Comparison of ENCODE assay signal across 1 cellular context in genomic region chr18:53115876-53116585, GRCh38.
TF ChIP-seq lines count a peak whose summit lies in the region.

No MANE protein-coding gene starts in this region.

TF ChIP-seq in GM23338, 12 proteins besides CTCF, POLR2A, EP300 and RAD21 (continued from another document):
- TF ChIP-seq ZNF331 (CRISPR knock-in tag; IDR thresholded peaks at IDR 0.05; ENCODE audit: low read depth) (no peak), POLR2AphosphoS5 (IDR thresholded peaks at IDR 0.05; ENCODE audit: low read depth) (no peak), STAT1 (IDR thresholded peaks at IDR 0.05; ENCODE audit: unreplicated experiment) (no peak), ZNF114 (CRISPR knock-in tag; IDR thresholded peaks at IDR 0.05) (no peak), CREB1 (CRISPR knock-in tag; IDR thresholded peaks at IDR 0.05; ENCODE audit: low read depth) (no peak), EZH2 (IDR thresholded peaks at IDR 0.05; ENCODE audit: low read depth, unreplicated experiment) (no peak), EZH2phosphoT487 (IDR thresholded peaks at IDR 0.05; ENCODE audit: unreplicated experiment) (no peak)
- TF ChIP-seq, protein P1, sequence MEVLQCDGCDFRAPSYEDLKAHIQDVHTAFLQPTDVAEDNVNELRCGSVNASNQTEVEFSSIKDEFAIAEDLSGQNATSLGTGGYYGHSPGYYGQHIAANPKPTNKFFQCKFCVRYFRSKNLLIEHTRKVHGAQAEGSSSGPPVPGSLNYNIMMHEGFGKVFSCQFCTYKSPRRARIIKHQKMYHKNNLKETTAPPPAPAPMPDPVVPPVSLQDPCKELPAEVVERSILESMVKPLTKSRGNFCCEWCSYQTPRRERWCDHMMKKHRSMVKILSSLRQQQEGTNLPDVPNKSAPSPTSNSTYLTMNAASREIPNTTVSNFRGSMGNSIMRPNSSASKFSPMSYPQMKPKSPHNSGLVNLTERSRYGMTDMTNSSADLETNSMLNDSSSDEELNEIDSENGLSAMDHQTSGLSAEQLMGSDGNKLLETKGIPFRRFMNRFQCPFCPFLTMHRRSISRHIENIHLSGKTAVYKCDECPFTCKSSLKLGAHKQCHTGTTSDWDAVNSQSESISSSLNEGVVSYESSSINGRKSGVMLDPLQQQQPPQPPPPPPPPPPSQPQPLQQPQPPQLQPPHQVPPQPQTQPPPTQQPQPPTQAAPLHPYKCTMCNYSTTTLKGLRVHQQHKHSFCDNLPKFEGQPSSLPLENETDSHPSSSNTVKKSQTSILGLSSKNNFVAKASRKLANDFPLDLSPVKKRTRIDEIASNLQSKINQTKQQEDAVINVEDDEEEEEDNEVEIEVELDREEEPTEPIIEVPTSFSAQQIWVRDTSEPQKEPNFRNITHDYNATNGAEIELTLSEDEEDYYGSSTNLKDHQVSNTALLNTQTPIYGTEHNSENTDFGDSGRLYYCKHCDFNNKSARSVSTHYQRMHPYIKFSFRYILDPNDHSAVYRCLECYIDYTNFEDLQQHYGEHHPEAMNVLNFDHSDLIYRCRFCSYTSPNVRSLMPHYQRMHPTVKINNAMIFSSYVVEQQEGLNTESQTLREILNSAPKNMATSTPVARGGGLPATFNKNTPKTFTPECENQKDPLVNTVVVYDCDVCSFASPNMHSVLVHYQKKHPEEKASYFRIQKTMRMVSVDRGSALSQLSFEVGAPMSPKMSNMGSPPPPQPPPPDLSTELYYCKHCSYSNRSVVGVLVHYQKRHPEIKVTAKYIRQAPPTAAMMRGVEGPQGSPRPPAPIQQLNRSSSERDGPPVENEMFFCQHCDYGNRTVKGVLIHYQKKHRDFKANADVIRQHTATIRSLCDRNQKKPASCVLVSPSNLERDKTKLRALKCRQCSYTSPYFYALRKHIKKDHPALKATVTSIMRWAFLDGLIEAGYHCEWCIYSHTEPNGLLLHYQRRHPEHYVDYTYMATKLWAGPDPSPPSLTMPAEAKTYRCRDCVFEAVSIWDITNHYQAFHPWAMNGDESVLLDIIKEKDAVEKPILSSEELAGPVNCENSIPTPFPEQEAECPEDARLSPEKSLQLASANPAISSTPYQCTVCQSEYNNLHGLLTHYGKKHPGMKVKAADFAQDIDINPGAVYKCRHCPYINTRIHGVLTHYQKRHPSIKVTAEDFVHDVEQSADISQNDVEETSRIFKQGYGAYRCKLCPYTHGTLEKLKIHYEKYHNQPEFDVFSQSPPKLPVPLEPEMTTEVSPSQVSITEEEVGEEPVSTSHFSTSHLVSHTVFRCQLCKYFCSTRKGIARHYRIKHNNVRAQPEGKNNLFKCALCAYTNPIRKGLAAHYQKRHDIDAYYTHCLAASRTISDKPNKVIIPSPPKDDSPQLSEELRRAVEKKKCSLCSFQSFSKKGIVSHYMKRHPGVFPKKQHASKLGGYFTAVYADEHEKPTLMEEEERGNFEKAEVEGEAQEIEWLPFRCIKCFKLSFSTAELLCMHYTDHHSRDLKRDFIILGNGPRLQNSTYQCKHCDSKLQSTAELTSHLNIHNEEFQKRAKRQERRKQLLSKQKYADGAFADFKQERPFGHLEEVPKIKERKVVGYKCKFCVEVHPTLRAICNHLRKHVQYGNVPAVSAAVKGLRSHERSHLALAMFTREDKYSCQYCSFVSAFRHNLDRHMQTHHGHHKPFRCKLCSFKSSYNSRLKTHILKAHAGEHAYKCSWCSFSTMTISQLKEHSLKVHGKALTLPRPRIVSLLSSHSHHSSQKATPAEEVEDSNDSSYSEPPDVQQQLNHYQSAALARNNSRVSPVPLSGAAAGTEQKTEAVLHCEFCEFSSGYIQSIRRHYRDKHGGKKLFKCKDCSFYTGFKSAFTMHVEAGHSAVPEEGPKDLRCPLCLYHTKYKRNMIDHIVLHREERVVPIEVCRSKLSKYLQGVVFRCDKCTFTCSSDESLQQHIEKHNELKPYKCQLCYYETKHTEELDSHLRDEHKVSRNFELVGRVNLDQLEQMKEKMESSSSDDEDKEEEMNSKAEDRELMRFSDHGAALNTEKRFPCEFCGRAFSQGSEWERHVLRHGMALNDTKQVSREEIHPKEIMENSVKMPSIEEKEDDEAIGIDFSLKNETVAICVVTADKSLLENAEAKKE (CRISPR knock-in tag; IDR thresholded peaks at IDR 0.05), result no peak
- TF ChIP-seq, protein P2, sequence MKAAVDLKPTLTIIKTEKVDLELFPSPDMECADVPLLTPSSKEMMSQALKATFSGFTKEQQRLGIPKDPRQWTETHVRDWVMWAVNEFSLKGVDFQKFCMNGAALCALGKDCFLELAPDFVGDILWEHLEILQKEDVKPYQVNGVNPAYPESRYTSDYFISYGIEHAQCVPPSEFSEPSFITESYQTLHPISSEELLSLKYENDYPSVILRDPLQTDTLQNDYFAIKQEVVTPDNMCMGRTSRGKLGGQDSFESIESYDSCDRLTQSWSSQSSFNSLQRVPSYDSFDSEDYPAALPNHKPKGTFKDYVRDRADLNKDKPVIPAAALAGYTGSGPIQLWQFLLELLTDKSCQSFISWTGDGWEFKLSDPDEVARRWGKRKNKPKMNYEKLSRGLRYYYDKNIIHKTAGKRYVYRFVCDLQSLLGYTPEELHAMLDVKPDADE (IDR thresholded peaks at IDR 0.05), result no peak
- TF ChIP-seq, protein P3, sequence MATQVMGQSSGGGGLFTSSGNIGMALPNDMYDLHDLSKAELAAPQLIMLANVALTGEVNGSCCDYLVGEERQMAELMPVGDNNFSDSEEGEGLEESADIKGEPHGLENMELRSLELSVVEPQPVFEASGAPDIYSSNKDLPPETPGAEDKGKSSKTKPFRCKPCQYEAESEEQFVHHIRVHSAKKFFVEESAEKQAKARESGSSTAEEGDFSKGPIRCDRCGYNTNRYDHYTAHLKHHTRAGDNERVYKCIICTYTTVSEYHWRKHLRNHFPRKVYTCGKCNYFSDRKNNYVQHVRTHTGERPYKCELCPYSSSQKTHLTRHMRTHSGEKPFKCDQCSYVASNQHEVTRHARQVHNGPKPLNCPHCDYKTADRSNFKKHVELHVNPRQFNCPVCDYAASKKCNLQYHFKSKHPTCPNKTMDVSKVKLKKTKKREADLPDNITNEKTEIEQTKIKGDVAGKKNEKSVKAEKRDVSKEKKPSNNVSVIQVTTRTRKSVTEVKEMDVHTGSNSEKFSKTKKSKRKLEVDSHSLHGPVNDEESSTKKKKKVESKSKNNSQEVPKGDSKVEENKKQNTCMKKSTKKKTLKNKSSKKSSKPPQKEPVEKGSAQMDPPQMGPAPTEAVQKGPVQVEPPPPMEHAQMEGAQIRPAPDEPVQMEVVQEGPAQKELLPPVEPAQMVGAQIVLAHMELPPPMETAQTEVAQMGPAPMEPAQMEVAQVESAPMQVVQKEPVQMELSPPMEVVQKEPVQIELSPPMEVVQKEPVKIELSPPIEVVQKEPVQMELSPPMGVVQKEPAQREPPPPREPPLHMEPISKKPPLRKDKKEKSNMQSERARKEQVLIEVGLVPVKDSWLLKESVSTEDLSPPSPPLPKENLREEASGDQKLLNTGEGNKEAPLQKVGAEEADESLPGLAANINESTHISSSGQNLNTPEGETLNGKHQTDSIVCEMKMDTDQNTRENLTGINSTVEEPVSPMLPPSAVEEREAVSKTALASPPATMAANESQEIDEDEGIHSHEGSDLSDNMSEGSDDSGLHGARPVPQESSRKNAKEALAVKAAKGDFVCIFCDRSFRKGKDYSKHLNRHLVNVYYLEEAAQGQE (IDR thresholded peaks at IDR 0.05; ENCODE audit: unreplicated experiment), result no peak
